Comparison of ENCODE assay signal across 8 cellular contexts in genomic region chr10:72334832-72335393, GRCh38. TPM values are rescaled to one million over a fixed set of nuclear protein-coding genes. Genes with fewer than 3 reads are reported as not detected.
DNase-seq lines count a peak whose midpoint lies in the region; ATAC-seq and TF ChIP-seq lines count a peak whose summit lies in the region.

No MANE protein-coding gene starts in this region.

- H3K27ac Mint-ChIP-seq in Calu3 (ENCODE audit: unreplicated experiment) = peak overlapping the region; percentile 91
- H3K27ac Mint-ChIP-seq in activated CD4-positive, alpha-beta memory T cell treated with anti-CD3 and anti-CD28 coated beads for 36 hours = peak overlapping the region; percentile 99
- H3K27ac Mint-ChIP-seq in stimulated activated naive B cell treated with anti-CD40 and anti-IgM and Interleukin-4, amounts not matched to agents 10 μg/mL and 1 μg/mL and 100 μg/mL, for 72 hours = peak overlapping the region; percentile 96

- H3K9me3 Mint-ChIP-seq in Calu3 (ENCODE audit: low read depth, unreplicated experiment) = no peaks in the 10 kb centered on the region
- no peaks in the 10 kb centered on the region for H3K9me3 Mint-ChIP-seq in activated CD4-positive, alpha-beta memory T cell treated with anti-CD3 and anti-CD28 coated beads for 36 hours
- H3K9me3 Mint-ChIP-seq in stimulated activated naive B cell treated with anti-CD40 and anti-IgM and Interleukin-4, amounts not matched to agents 10 μg/mL and 1 μg/mL and 100 μg/mL, for 72 hours = no peaks in the 10 kb centered on the region

- H3K9ac ChIP-seq in Karpas-422 (ENCODE audit: low read length) = peak overlapping the region; percentile 73
- peak overlapping the region in 1 of 2 donors; percentile 6 for H3K9ac ChIP-seq in mucosa of rectum (ENCODE audit: low read depth in 1 of 2, low read length in 2 of 2)

- H3K9me2 ChIP-seq in Karpas-422 (replicated peaks; ENCODE audit: insufficient read depth, low read length) = no peaks in the 10 kb centered on the region

- H3K36me3 Mint-ChIP-seq in Calu3 (ENCODE audit: insufficient read depth, unreplicated experiment) = peaks cover 91% of the 10 kb centered on the region
- peaks cover 17% of the 10 kb centered on the region for H3K36me3 Mint-ChIP-seq in activated CD4-positive, alpha-beta memory T cell treated with anti-CD3 and anti-CD28 coated beads for 36 hours
- peaks cover 32 to 34% of the 10 kb centered on the region in 2 donors for H3K36me3 Mint-ChIP-seq in stimulated activated naive B cell treated with anti-CD40 and anti-IgM and Interleukin-4, amounts not matched to agents 10 μg/mL and 1 μg/mL and 100 μg/mL, for 72 hours

- peak; percentile 92 for DNase-seq in Calu3
- DNase-seq in Karpas-422 = peak; percentile 86
- DNase-seq in activated CD4-positive, alpha-beta memory T cell treated with anti-CD3 and anti-CD28 coated beads for 36 hours = peak; percentile 95
- peak; percentile 51 for DNase-seq in effector CD8-positive, alpha-beta T cell (lab: John Stamatoyannopoulos, UW)
- peak; percentile 91 for DNase-seq in stimulated activated naive B cell treated with anti-CD40 and anti-IgM and Interleukin-4, amounts not matched to agents 10 μg/mL and 1 μg/mL and 100 μg/mL, for 72 hours
- no peak for DNase-seq in cerebellum (ENCODE audit: low spot score)

- H3K4me2 ChIP-seq in Karpas-422 (ENCODE audit: low read depth, low read length, poor library complexity, severe bottlenecking) = peak overlapping the region; percentile 60

- POLR2A ChIA-PET in activated CD4-positive, alpha-beta memory T cell treated with anti-CD3 and anti-CD28 coated beads for 36 hours (lab: Charles Lee) = interaction anchor here (1.1 to 12.2 kb wide), 12 partner anchors 8 to 286 kb away, joined by 4 to 240 read pairs (median 10); partner anchors contain the start of genes ANAPC16, ASCC1, DDIT4 and SPOCK2

- H3K79me2 ChIP-seq in Karpas-422 (ENCODE audit: low read length) = no peaks in the 10 kb centered on the region

- intact Hi-C loops in Calu3 (cut with micrococcal nuclease; ENCODE audit: unreplicated experiment) = loop anchor here (2.0 to 10.0 kb wide), 4 partner anchors 208 to 438 kb away; no protein-coding TSS in a partner anchor
- intact Hi-C loops in activated CD4-positive, alpha-beta memory T cell treated with anti-CD3 and anti-CD28 coated beads for 36 hours (cut with micrococcal nuclease) = loop anchor here (1.0 to 10.0 kb wide), 9 partner anchors 19 to 610 kb away; partner anchors contain the start of genes CHST3, DDIT4, DNAJB12 and SPOCK2

- peak overlapping the region; percentile 38 for H3K4me3 Mint-ChIP-seq in Calu3 (ENCODE audit: low read depth, unreplicated experiment)
- H3K4me3 Mint-ChIP-seq in activated CD4-positive, alpha-beta memory T cell treated with anti-CD3 and anti-CD28 coated beads for 36 hours = peak overlapping the region; percentile 55
- peak overlapping the region; percentile 65 to 68 for H3K4me3 Mint-ChIP-seq in stimulated activated naive B cell treated with anti-CD40 and anti-IgM and Interleukin-4, amounts not matched to agents 10 μg/mL and 1 μg/mL and 100 μg/mL, for 72 hours

- peaks cover 77% of the 10 kb centered on the region for H3K4me1 Mint-ChIP-seq in Calu3 (ENCODE audit: low read depth, unreplicated experiment)
- peaks cover 73% of the 10 kb centered on the region for H3K4me1 Mint-ChIP-seq in activated CD4-positive, alpha-beta memory T cell treated with anti-CD3 and anti-CD28 coated beads for 36 hours (ENCODE audit: low read depth)
- peaks cover 54 to 75% of the 10 kb centered on the region in 2 donors for H3K4me1 Mint-ChIP-seq in stimulated activated naive B cell treated with anti-CD40 and anti-IgM and Interleukin-4, amounts not matched to agents 10 μg/mL and 1 μg/mL and 100 μg/mL, for 72 hours

- peaks cover 20% of the 10 kb centered on the region; the same call in 1 of the 2 replicates for H3K36me3 ChIP-seq in Karpas-422 (ENCODE audit: insufficient read depth, low read length)
- peaks cover 34 to 38% of the 10 kb centered on the region in 2 donors for H3K36me3 ChIP-seq in mucosa of rectum (ENCODE audit: control insufficient read depth in 2 of 2, insufficient read depth in 2 of 2, low read length in 2 of 2)

- no peaks in the 10 kb centered on the region for H4K20me1 ChIP-seq in Karpas-422 (ENCODE audit: insufficient read depth, low read depth, low read length)

- H3K27me3 ChIP-seq in Karpas-422 (ENCODE audit: low read length) = no peaks in the 10 kb centered on the region
- no peaks in the 10 kb centered on the region for H3K27me3 ChIP-seq in mucosa of rectum (ENCODE audit: control insufficient read depth in 2 of 2, insufficient read depth in 2 of 2, low read length in 2 of 2)

- no TSS peak for BruUV-seq in Calu3 (replicated peaks; lab: Mats Ljungman, UMichigan)

- no peak overlapping the region for H2AFZ ChIP-seq in Karpas-422 (ENCODE audit: low read length)

- CTCF ChIA-PET in Calu3 (lab: Charles Lee) = interaction anchor here (0.6 to 1.8 kb wide), 6 partner anchors 26 to 209 kb away, joined by 3 to 7 read pairs (median 3); partner anchors contain the start of gene DDIT4
- CTCF ChIA-PET in activated CD4-positive, alpha-beta memory T cell treated with anti-CD3 and anti-CD28 coated beads for 36 hours (lab: Charles Lee) = interaction anchor here (0.7 to 8.9 kb wide), 15 partner anchors 9 to 286 kb away, joined by 3 to 183 read pairs (median 6); partner anchors contain the start of gene DDIT4

- H3K9me3 ChIP-seq in Karpas-422 (ENCODE audit: low read length) (no peaks in the 10 kb centered on the region), mucosa of rectum (ENCODE audit: control insufficient read depth in 2 of 2, low read length in 2 of 2) (no peaks in the 10 kb centered on the region)

- H3K4me1 ChIP-seq in Karpas-422 (ENCODE audit: low read length) (peaks cover 70% of the 10 kb centered on the region), mucosa of rectum (ENCODE audit: control insufficient read depth in 2 of 2, insufficient read depth in 2 of 2, low read length in 2 of 2) (peaks cover 41% of the 10 kb centered on the region in 2 donors)

- H3K4me3 ChIP-seq in Karpas-422 (ENCODE audit: low read length) (peak overlapping the region; percentile 37; the same call in 1 of the 2 replicates), mucosa of rectum (ENCODE audit: low read length in 2 of 2) (no peak overlapping the region)

- no peak for TF ChIP-seq CTCF in Calu3 (IDR thresholded peaks at IDR 0.05; ENCODE audit: unreplicated experiment)

- H3K27ac ChIP-seq in Karpas-422 (ENCODE audit: low read length) (peak overlapping the region; percentile 97), mucosa of rectum (ENCODE audit: low read depth in 2 of 2, low read length in 2 of 2) (peak overlapping the region; percentile 67 to 77)

- no peaks in the 10 kb centered on the region for H3K27me3 Mint-ChIP-seq in Calu3 (ENCODE audit: unreplicated experiment)
- H3K27me3 Mint-ChIP-seq in activated CD4-positive, alpha-beta memory T cell treated with anti-CD3 and anti-CD28 coated beads for 36 hours = no peaks in the 10 kb centered on the region
- no peaks in the 10 kb centered on the region for H3K27me3 Mint-ChIP-seq in stimulated activated naive B cell treated with anti-CD40 and anti-IgM and Interleukin-4, amounts not matched to agents 10 μg/mL and 1 μg/mL and 100 μg/mL, for 72 hours

- ATAC-seq in GM21528 (IDR thresholded peaks at IDR 0.05; ENCODE audit: low FRiP score, unreplicated experiment) = peak; percentile 58
- ATAC-seq in stimulated activated naive B cell treated with anti-CD40 and anti-IgM and Interleukin-4, amounts not matched to agents 10 μg/mL and 1 μg/mL and 100 μg/mL, for 72 hours (replicated peaks) = peak; percentile 70 to 73

RNA-seq across cellular contexts. Expression of gene DNAJB12, which starts 19.8 kb away (rescaled TPM):
- total RNA-seq in Calu3 (2022) (43.1 and 48.0 TPM in 2 replicates), cerebellum (16.1 TPM)
- total RNA-seq in Karpas-422 (2014; rRNA removed; shearing (Covaris generic); ENCODE audit: low replicate concordance) = 36.1 and 37.4 TPM in 2 replicates
- 10 to 100 TPM; 18.9 to 19.8 TPM for total RNA-seq in activated CD4-positive, alpha-beta memory T cell treated with anti-CD3 and anti-CD28 coated beads for 36 hours
